Comparison of ENCODE assay signal across 8 cellular contexts in genomic region chr19:38618590-38619360, GRCh38. TPM values are rescaled to one million over a fixed set of nuclear protein-coding genes. Genes with fewer than 3 reads are reported as not detected.
DNase-seq lines count a peak whose midpoint lies in the region; ATAC-seq, FAIRE-seq and TF ChIP-seq lines count a peak whose summit lies in the region.

Gene EIF3K (plus strand): TSS chr19:38619188. CDS start chr19:38619269, 81 bp downstream.

- FAIRE-seq in keratinocyte (lab: Jason Lieb, UNC), result peak; percentile 84

- peaks cover 13% of the 10 kb centered on the region for H3K4me1 ChIP-seq in keratinocyte (ENCODE audit: control insufficient read depth, extremely low read depth, insufficient read depth, low read length)

- DNase-seq in AG09319 (ENCODE audit: extremely low read depth, low read depth), result peak; percentile 96
- peak; percentile 97 for DNase-seq in NCI-H510A treated with DMSO at 0.1 percent for 48 hours (lab: John Stamatoyannopoulos, UW)
- DNase-seq in activated CD4-positive, alpha-beta T cell treated with anti-CD3 and anti-CD28 coated beads for 24 hours (ENCODE audit: low read depth in 2 of 2), result peak; percentile 98 to 99
- DNase-seq in chondrocyte (ENCODE audit: low spot score), result peak; percentile 99
- DNase-seq in keratinocyte (ENCODE audit: low read depth, low spot score), result peak; percentile 98
- DNase-seq in stimulated activated CD4-positive, alpha-beta T cell treated with anti-CD3 and anti-CD28 coated beads, Interleukin-15, amount 100 ng/mL, for 1 hour (ENCODE audit: low read depth in 1 of 2, low spot score in 1 of 2), result peak; percentile 96 to 98

- peaks cover 24% of the 10 kb centered on the region for H3K79me2 ChIP-seq in keratinocyte (ENCODE audit: control insufficient read depth, insufficient read depth, low read length)

- peak within 1 kb of the TSS; percentile 99 for H3K27ac Mint-ChIP-seq in chondrocyte (ENCODE audit: unreplicated experiment)

- H3K4me2 ChIP-seq in keratinocyte (ENCODE audit: control insufficient read depth, extremely low read depth, insufficient read depth, low read depth, low read length), result peak within 1 kb of the TSS; percentile 93

- peak within 1 kb of the TSS; percentile 92 for H3K9ac ChIP-seq in keratinocyte (ENCODE audit: control insufficient read depth, extremely low read depth, insufficient read depth, low read length)

- peak within 1 kb of the TSS; percentile 86 for H2AFZ ChIP-seq in keratinocyte (ENCODE audit: control insufficient read depth, low read length)

- H4K20me1 ChIP-seq in keratinocyte (ENCODE audit: control insufficient read depth, extremely low read depth, insufficient read depth, low read length), result no peaks in the 10 kb centered on the region

- dilution Hi-C loops in keratinocyte (cut with MboI; ENCODE audit: extremely low pct_ligation_motif_present, low sequenced_read_pairs), result no loop called here

- H3K9me3 Mint-ChIP-seq in chondrocyte (ENCODE audit: low read depth), result no peaks in the 10 kb centered on the region

- H3K4me3 ChIP-seq in keratinocyte (ENCODE audit: control insufficient read depth in 2 of 3, extremely low read depth in 1 of 3, insufficient read depth in 2 of 3, low read depth in 1 of 3, low read length in 3 of 3), result peak within 1 kb of the TSS; percentile 66 to 92 (median 82)

- peak; percentile 55 for ATAC-seq in HG03432 (IDR thresholded peaks at IDR 0.05; ENCODE audit: unreplicated experiment)

- H3K27ac ChIP-seq in keratinocyte (ENCODE audit: control insufficient read depth, insufficient read depth, low read length), result peak within 1 kb of the TSS; percentile 84

- H3K27me3 Mint-ChIP-seq in chondrocyte (ENCODE audit: low read depth), result no peaks in the 10 kb centered on the region

- no peaks in the 10 kb centered on the region for H3K9me3 ChIP-seq in keratinocyte (ENCODE audit: control insufficient read depth, low read depth, low read length)

- no peak for TF ChIP-seq CTCF in AG09319 (IDR thresholded peaks at IDR 0.05; ENCODE audit: low read depth, low read length)
- no peak for TF ChIP-seq CTCF in chondrocyte (IDR thresholded peaks at IDR 0.05)
- TF ChIP-seq CTCF in keratinocyte (optimal IDR thresholded peaks at IDR 0.05 in 1 of 3, IDR thresholded peaks at IDR 0.05 in 1 of 3, conservative IDR thresholded peaks at IDR 0.05 in 1 of 3; ENCODE audit: extremely low read depth in 1 of 3, insufficient read depth in 2 of 3, low read length in 3 of 3), result no peak

- no peaks in the 10 kb centered on the region for H3K9me1 ChIP-seq in keratinocyte (ENCODE audit: control insufficient read depth, extremely low read depth, insufficient read depth, low read length)

- H3K27me3 ChIP-seq in keratinocyte (ENCODE audit: control insufficient read depth, extremely low read depth, insufficient read depth, low read length), result no peaks in the 10 kb centered on the region

- peaks cover 8 to 18% of the 10 kb centered on the region in 2 experiments for H3K36me3 ChIP-seq in keratinocyte (ENCODE audit: control insufficient read depth in 2 of 2, extremely low read depth in 1 of 2, insufficient read depth in 2 of 2, low read length in 2 of 2)

- peaks cover 11% of the 10 kb centered on the region for H3K36me3 Mint-ChIP-seq in chondrocyte (ENCODE audit: low read depth)

- H3K4me3 Mint-ChIP-seq in chondrocyte (ENCODE audit: unreplicated experiment), result peak within 1 kb of the TSS; percentile 99

- peaks cover 23% of the 10 kb centered on the region for H3K4me1 Mint-ChIP-seq in chondrocyte (ENCODE audit: low read depth)

- peak; percentile 93 for TF ChIP-seq POLR2A in GM19099 (IDR thresholded peaks at IDR 0.05; ENCODE audit: extremely low read depth, insufficient read length, low read depth)

RNA-seq across cellular contexts. Expression of gene EIF3K, which starts in this region (rescaled TPM):
- total RNA-seq in chondrocyte, result 177 to 208 TPM (median 185 TPM) in 3 replicates
- 240 to 304 TPM (median 260 TPM) in 3 replicates for polyA plus RNA-seq in keratinocyte
- 262 TPM for polyA plus RNA-seq in keratinocyte (2011; ENCODE audit: low read depth)
- 399 and 557 TPM in 2 replicates for polyA plus RNA-seq in keratinocyte (2011; cell fraction: cytosol; rRNA removed)
- polyA plus RNA-seq in keratinocyte (2011; cell fraction: nucleus; rRNA removed), result 275 and 357 TPM in 2 replicates
- polyA plus RNA-seq in keratinocyte (2012; ENCODE audit: low replicate concordance), result 276 and 339 TPM in 2 replicates
- 344 to 553 TPM (median 352 TPM) in 3 replicates for polyA minus RNA-seq in keratinocyte
- 270 TPM for polyA minus RNA-seq in keratinocyte (2011; cell fraction: cytosol; rRNA and poly(A)+ RNA removed)
- polyA minus RNA-seq in keratinocyte (2011; cell fraction: nucleus; rRNA and poly(A)+ RNA removed), result 60.8 and 84.1 TPM in 2 replicates

Comparison
In these comparisons a context has a peak if more than half of its experiments do, and no peak if none do; other contexts are left out.
1. Peak in every context shown above with its lines: DNase-seq, ATAC-seq, H3K4me3 ChIP-seq and H3K27ac ChIP-seq.